1 cellular context compared by ENCODE assay signal in genomic region chr20:63657937-63658748, GRCh38.
TF ChIP-seq lines count a peak whose summit lies in the region.

Gene RTEL1, plus strand, starts transcription at chr20:63658312. Its CDS starts 1,091 bp downstream, at chr20:63659403.

TF ChIP-seq in K562, 482 proteins besides CTCF, POLR2A, EP300 and RAD21 (continued from another document and continues in another):
- peak; percentile 70 for TF ChIP-seq NBN (IDR thresholded peaks at IDR 0.05; ENCODE audit: low read depth)
- TF ChIP-seq ZBTB5 (IDR thresholded peaks at IDR 0.05): no peak
- TF ChIP-seq BACH1 (tag; IDR thresholded peaks at IDR 0.05): peak; percentile 33; the same call in 1 of the 2 replicates
- TF ChIP-seq ZBTB7A (IDR thresholded peaks at IDR 0.05; ENCODE audit: borderline replicate concordance, control insufficient read depth, low read depth, low read length): peak; percentile 44; the same call in 1 of the 2 replicates
- peak; percentile 86 for TF ChIP-seq TAF7 (tag; IDR thresholded peaks at IDR 0.05)
- peak; percentile 85 for TF ChIP-seq NR2C2 (CRISPR knock-in tag; IDR thresholded peaks at IDR 0.05)
- TF ChIP-seq NR2C2 (tag; IDR thresholded peaks at IDR 0.05): peak; percentile 98
- TF ChIP-seq RBM34 (IDR thresholded peaks at IDR 0.05; ENCODE audit: borderline replicate concordance, insufficient read depth, low read length): no peak
- no peak for TF ChIP-seq HSF4 (CRISPR knock-in tag; IDR thresholded peaks at IDR 0.05; ENCODE audit: borderline replicate concordance)
- peak; percentile 96 for TF ChIP-seq CREB3L1 (IDR thresholded peaks at IDR 0.05; ENCODE audit: borderline replicate concordance, low read depth)
- peak; percentile 93 for TF ChIP-seq XRCC5 (IDR thresholded peaks at IDR 0.05; ENCODE audit: low read depth, low read length)
- peak; percentile 26 to 61 for TF ChIP-seq E2F6 (IDR thresholded peaks at IDR 0.05; ENCODE audit: borderline replicate concordance in 1 of 2, extremely low read depth in 1 of 2, insufficient read depth in 1 of 2, insufficient read length in 1 of 2, low read depth in 1 of 2, low read length in 1 of 2, poor library complexity in 1 of 2, severe bottlenecking in 1 of 2)
- TF ChIP-seq CTBP1 (IDR thresholded peaks at IDR 0.05; ENCODE audit: borderline replicate concordance): peak; percentile 67; the same call in 1 of the 2 replicates
- TF ChIP-seq KHSRP (IDR thresholded peaks at IDR 0.05): no peak
- TF ChIP-seq, protein P1, sequence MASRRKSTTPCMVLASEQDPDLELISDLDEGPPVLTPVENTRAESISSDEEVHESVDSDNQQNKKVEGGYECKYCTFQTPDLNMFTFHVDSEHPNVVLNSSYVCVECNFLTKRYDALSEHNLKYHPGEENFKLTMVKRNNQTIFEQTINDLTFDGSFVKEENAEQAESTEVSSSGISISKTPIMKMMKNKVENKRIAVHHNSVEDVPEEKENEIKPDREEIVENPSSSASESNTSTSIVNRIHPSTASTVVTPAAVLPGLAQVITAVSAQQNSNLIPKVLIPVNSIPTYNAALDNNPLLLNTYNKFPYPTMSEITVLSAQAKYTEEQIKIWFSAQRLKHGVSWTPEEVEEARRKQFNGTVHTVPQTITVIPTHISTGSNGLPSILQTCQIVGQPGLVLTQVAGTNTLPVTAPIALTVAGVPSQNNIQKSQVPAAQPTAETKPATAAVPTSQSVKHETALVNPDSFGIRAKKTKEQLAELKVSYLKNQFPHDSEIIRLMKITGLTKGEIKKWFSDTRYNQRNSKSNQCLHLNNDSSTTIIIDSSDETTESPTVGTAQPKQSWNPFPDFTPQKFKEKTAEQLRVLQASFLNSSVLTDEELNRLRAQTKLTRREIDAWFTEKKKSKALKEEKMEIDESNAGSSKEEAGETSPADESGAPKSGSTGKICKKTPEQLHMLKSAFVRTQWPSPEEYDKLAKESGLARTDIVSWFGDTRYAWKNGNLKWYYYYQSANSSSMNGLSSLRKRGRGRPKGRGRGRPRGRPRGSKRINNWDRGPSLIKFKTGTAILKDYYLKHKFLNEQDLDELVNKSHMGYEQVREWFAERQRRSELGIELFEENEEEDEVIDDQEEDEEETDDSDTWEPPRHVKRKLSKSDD (conservative IDR thresholded peaks at IDR 0.05; ENCODE audit: low read length): peak; percentile 62; the same call in 1 of the 2 replicates
- no peak for TF ChIP-seq NCOR1 (IDR thresholded peaks at IDR 0.05)
- peak; percentile 96 for TF ChIP-seq DIDO1 (tag; IDR thresholded peaks at IDR 0.05; ENCODE audit: low read depth)
- peak; percentile 82 for TF ChIP-seq HDAC2 (IDR thresholded peaks at IDR 0.05)
- TF ChIP-seq RBBP5 (IDR thresholded peaks at IDR 0.05; ENCODE audit: borderline replicate concordance, insufficient read depth, low read length, poor library complexity, severe bottlenecking): peak; percentile 93
- peak; percentile 91 for TF ChIP-seq HCFC1 (IDR thresholded peaks at IDR 0.05; ENCODE audit: low read depth, low read length)
- TF ChIP-seq SNRNP70 (optimal IDR thresholded peaks at IDR 0.05; ENCODE audit: low read depth, low read length): no peak
- peak; percentile 82; the same call in 1 of the 2 replicates for TF ChIP-seq REST (CRISPR knock-in tag; IDR thresholded peaks at IDR 0.05; ENCODE audit: low read depth)
- TF ChIP-seq, protein P2, sequence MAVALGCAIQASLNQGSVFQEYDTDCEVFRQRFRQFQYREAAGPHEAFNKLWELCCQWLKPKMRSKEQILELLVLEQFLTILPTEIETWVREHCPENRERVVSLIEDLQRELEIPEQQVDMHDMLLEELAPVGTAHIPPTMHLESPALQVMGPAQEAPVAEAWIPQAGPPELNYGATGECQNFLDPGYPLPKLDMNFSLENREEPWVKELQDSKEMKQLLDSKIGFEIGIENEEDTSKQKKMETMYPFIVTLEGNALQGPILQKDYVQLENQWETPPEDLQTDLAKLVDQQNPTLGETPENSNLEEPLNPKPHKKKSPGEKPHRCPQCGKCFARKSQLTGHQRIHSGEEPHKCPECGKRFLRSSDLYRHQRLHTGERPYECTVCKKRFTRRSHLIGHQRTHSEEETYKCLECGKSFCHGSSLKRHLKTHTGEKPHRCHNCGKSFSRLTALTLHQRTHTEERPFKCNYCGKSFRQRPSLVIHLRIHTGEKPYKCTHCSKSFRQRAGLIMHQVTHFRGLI (CRISPR knock-in tag; IDR thresholded peaks at IDR 0.05): no peak
- TF ChIP-seq TSHZ1 (CRISPR knock-in tag; IDR thresholded peaks at IDR 0.05): no peak
- TF ChIP-seq ZBED1 (IDR thresholded peaks at IDR 0.05): peak; percentile 66; the same call in 1 of the 2 replicates
- peak; percentile 14 for TF ChIP-seq STAT6 (CRISPR knock-in tag; IDR thresholded peaks at IDR 0.05)
- TF ChIP-seq, protein P3, sequence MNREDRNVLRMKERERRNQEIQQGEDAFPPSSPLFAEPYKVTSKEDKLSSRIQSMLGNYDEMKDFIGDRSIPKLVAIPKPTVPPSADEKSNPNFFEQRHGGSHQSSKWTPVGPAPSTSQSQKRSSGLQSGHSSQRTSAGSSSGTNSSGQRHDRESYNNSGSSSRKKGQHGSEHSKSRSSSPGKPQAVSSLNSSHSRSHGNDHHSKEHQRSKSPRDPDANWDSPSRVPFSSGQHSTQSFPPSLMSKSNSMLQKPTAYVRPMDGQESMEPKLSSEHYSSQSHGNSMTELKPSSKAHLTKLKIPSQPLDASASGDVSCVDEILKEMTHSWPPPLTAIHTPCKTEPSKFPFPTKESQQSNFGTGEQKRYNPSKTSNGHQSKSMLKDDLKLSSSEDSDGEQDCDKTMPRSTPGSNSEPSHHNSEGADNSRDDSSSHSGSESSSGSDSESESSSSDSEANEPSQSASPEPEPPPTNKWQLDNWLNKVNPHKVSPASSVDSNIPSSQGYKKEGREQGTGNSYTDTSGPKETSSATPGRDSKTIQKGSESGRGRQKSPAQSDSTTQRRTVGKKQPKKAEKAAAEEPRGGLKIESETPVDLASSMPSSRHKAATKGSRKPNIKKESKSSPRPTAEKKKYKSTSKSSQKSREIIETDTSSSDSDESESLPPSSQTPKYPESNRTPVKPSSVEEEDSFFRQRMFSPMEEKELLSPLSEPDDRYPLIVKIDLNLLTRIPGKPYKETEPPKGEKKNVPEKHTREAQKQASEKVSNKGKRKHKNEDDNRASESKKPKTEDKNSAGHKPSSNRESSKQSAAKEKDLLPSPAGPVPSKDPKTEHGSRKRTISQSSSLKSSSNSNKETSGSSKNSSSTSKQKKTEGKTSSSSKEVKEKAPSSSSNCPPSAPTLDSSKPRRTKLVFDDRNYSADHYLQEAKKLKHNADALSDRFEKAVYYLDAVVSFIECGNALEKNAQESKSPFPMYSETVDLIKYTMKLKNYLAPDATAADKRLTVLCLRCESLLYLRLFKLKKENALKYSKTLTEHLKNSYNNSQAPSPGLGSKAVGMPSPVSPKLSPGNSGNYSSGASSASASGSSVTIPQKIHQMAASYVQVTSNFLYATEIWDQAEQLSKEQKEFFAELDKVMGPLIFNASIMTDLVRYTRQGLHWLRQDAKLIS (CRISPR knock-in tag; IDR thresholded peaks at IDR 0.05): peak; percentile 17; the same call in 1 of the 2 replicates
- TF ChIP-seq CBX1 (IDR thresholded peaks at IDR 0.05; ENCODE audit: low read depth): peak; percentile 51; the same call in 1 of the 2 replicates
- TF ChIP-seq TEAD4 (IDR thresholded peaks at IDR 0.05; ENCODE audit: low read length): no peak
- 0 out of 2 replicates have a peak, but pooled peaks have one; percentile 34 for TF ChIP-seq TEAD4 (CRISPR knock-in tag; IDR thresholded peaks at IDR 0.05; ENCODE audit: borderline replicate concordance)
- peak in 1 of 2 experiments; percentile 98; a peak in 2 of 4 replicates for TF ChIP-seq KDM4B (IDR thresholded peaks at IDR 0.05; ENCODE audit: borderline replicate concordance in 2 of 2, low read depth in 1 of 2)
